In the genomic region with DNA sequence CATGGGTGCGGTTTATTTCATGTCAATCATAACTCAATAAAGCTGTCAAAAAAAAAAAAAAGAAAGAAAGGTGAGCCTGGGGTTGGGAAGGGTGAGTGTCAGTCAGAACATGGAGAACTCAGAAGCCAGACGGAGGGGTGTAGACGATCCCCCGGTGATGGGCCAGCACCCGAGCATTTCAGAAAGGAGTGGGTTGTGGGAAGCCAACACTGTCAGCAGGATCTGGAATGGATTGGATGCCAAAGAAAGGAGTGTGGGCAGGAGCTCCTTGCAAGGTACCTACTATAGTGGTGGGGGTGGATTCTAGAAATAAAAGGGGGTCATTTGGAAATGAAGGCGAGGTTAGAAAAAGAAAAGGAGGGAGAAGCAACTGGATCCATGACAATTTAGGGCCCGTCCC, we compare ENCODE assay signal across 33 cellular contexts. TPM values are rescaled to one million over a fixed set of nuclear protein-coding genes. Genes with fewer than 3 reads are reported as not detected.
DNase-seq lines count a peak whose midpoint lies in the region; ATAC-seq lines count a peak whose summit lies in the region.
"Had no signal": no experiment of that assay in that cellular context is flagged by ENCODE, and none has a peak within 500 bp of the region (broad histone marks: within the 10 kb centered on the region; RNA-seq: fewer than 3 reads in every experiment).

No MANE protein-coding gene starts in this region.

- peak overlapping the region; percentile 58 for H3K27ac Mint-ChIP-seq in stimulated activated naive CD8-positive, alpha-beta T cell treated with anti-CD3 and anti-CD28 coated beads, Interleukin-15, Interleukin-2, amounts not matched to agents 100 ng/mL and 50 ng/mL, for 24 hours
- peak overlapping the region in 1 of 2 donors; percentile 78 for H3K27ac Mint-ChIP-seq in stimulated activated naive CD8-positive, alpha-beta T cell treated with anti-CD3 and anti-CD28 coated beads, Interleukin-15, amount 100 ng/mL, for 72 hours
- H3K27ac Mint-ChIP-seq in T-helper 17 cell (peak overlapping the region; percentile 8), naive B cell (peak overlapping the region; percentile 82 to 99 (median 91))

- no peaks in the 10 kb centered on the region for H3K9me3 ChIP-seq in T-helper 17 cell (ENCODE audit: control insufficient read depth, low read length, poor library complexity, severe bottlenecking)
- H3K9me3 ChIP-seq: A549, adrenal gland, colonic mucosa, Peyer's patch, testis, uterus had no signal

- H3K36me3 Mint-ChIP-seq in stimulated activated naive CD8-positive, alpha-beta T cell treated with anti-CD3 and anti-CD28 coated beads, Interleukin-15, Interleukin-2, amounts not matched to agents 100 ng/mL and 50 ng/mL, for 24 hours (ENCODE audit: low read depth), result no peaks in the 10 kb centered on the region
- peaks cover 4% of the 10 kb centered on the region for H3K36me3 Mint-ChIP-seq in T-helper 17 cell (ENCODE audit: low read depth)
- H3K36me3 Mint-ChIP-seq in naive B cell, result no peaks in the 10 kb centered on the region
- H3K36me3 Mint-ChIP-seq: activated CD8-positive, alpha-beta memory T cell treated with anti-CD3 and anti-CD28 coated beads, Interleukin-2, amount 10 ng/mL, durations not matched to agents 7 days and 5 days; natural killer cell treated with Interleukin-12 subunit alpha and Interleukin-12 subunit beta and Interleukin-15 and Interleukin-18, amount 100 ng/mL, for 72 hours had no signal

- no peak overlapping the region for H3K4me3 Mint-ChIP-seq in stimulated activated naive CD8-positive, alpha-beta T cell treated with anti-CD3 and anti-CD28 coated beads, Interleukin-15, Interleukin-2, amounts not matched to agents 100 ng/mL and 50 ng/mL, for 24 hours
- no peak overlapping the region for H3K4me3 Mint-ChIP-seq in stimulated activated naive CD8-positive, alpha-beta T cell treated with anti-CD3 and anti-CD28 coated beads, Interleukin-15, amount 100 ng/mL, for 72 hours
- H3K4me3 Mint-ChIP-seq in T-helper 17 cell, result no peak overlapping the region
- peak overlapping the region in 7 of 8 donors; percentile 70 to 94 (median 85) for H3K4me3 Mint-ChIP-seq in naive B cell
- H3K4me3 Mint-ChIP-seq: activated CD8-positive, alpha-beta memory T cell treated with anti-CD3 and anti-CD28 coated beads, Interleukin-2, amount 10 ng/mL, durations not matched to agents 7 days and 5 days; natural killer cell treated with Interleukin-12 subunit alpha and Interleukin-12 subunit beta and Interleukin-15 and Interleukin-18, amount 100 ng/mL, for 72 hours had no signal

- no peak for DNase-seq in stimulated activated naive CD8-positive, alpha-beta T cell treated with anti-CD3 and anti-CD28 coated beads, Interleukin-15, amount 100 ng/mL, for 72 hours
- DNase-seq in T-helper 17 cell (no peak), naive B cell (no peak), AML-193 (lab: John Stamatoyannopoulos, UW) (no peak)
- no peak for DNase-seq in activated CD8-positive, alpha-beta memory T cell treated with anti-CD3 and anti-CD28 coated beads, Interleukin-2, amount 50 U/mL, for 48 hours
- no peak for DNase-seq in stimulated activated naive CD4-positive, alpha-beta T cell treated with Interleukin-2 at 50 U/mL for 16 hours (lab: John Stamatoyannopoulos, UW)
- DNase-seq: activated CD8-positive, alpha-beta memory T cell treated with anti-CD3 and anti-CD28 coated beads, Interleukin-2, amount 10 ng/mL, durations not matched to agents 7 days and 5 days; activated naive CD4-positive, alpha-beta T cell treated with Interleukin-2 at 50 U/mL for 16 hours; brain microvascular endothelial cell; colonic mucosa; DMS53; effector memory CD4-positive, alpha-beta T cell; kidney; NCI-H1048; NCI-H1694; NCI-H510A; NK-92 treated with Interleukin-12 subunit alpha and Interleukin-12 subunit beta, amount 100 ng/mL, for 24 hours; retina; SHP77 treated with DMSO at 0.1 percent for 48 hours; small intestine; stimulated activated CD4-positive, alpha-beta T cell treated with anti-CD3 and anti-CD28 coated beads, Interleukin-2, amount 100 ng/mL, for 24 hours; testis; uterus; WERI-Rb-1 had no signal

- H3K9me3 Mint-ChIP-seq in stimulated activated naive CD8-positive, alpha-beta T cell treated with anti-CD3 and anti-CD28 coated beads, Interleukin-15, Interleukin-2, amounts not matched to agents 100 ng/mL and 50 ng/mL, for 24 hours, result no peaks in the 10 kb centered on the region
- no peaks in the 10 kb centered on the region for H3K9me3 Mint-ChIP-seq in stimulated activated naive CD8-positive, alpha-beta T cell treated with anti-CD3 and anti-CD28 coated beads, Interleukin-15, amount 100 ng/mL, for 72 hours
- peaks cover 0 to 1% (median 0%) of the 10 kb centered on the region in 7 donors for H3K9me3 Mint-ChIP-seq in naive B cell
- H3K9me3 Mint-ChIP-seq: natural killer cell treated with Interleukin-12 subunit alpha and Interleukin-12 subunit beta and Interleukin-15 and Interleukin-18, amount 100 ng/mL, for 72 hours had no signal

- no peak for ATAC-seq in stimulated activated naive CD8-positive, alpha-beta T cell treated with anti-CD3 and anti-CD28 coated beads, Interleukin-15, amount 100 ng/mL, for 72 hours
- no peak for ATAC-seq in T-helper 17 cell
- no peak for ATAC-seq in naive B cell (ENCODE audit: low read depth in 2 of 2)
- ATAC-seq in GM21723 (IDR thresholded peaks at IDR 0.05; ENCODE audit: unreplicated experiment), result no peak
- ATAC-seq: activated CD8-positive, alpha-beta memory T cell treated with anti-CD3 and anti-CD28 coated beads, Interleukin-2, amount 10 ng/mL, durations not matched to agents 7 days and 5 days; natural killer cell treated with Interleukin-12 subunit alpha and Interleukin-12 subunit beta and Interleukin-15 and Interleukin-18, amount 100 ng/mL, for 72 hours had no signal

- H3K27me3 Mint-ChIP-seq in stimulated activated naive CD8-positive, alpha-beta T cell treated with anti-CD3 and anti-CD28 coated beads, Interleukin-15, Interleukin-2, amounts not matched to agents 100 ng/mL and 50 ng/mL, for 24 hours, result no peaks in the 10 kb centered on the region
- no peaks in the 10 kb centered on the region for H3K27me3 Mint-ChIP-seq in stimulated activated naive CD8-positive, alpha-beta T cell treated with anti-CD3 and anti-CD28 coated beads, Interleukin-15, amount 100 ng/mL, for 72 hours
- H3K27me3 Mint-ChIP-seq in T-helper 17 cell (peaks cover 5% of the 10 kb centered on the region), naive B cell (no peaks in the 10 kb centered on the region)
- H3K27me3 Mint-ChIP-seq: activated CD8-positive, alpha-beta memory T cell treated with anti-CD3 and anti-CD28 coated beads, Interleukin-2, amount 10 ng/mL, durations not matched to agents 7 days and 5 days; natural killer cell treated with Interleukin-12 subunit alpha and Interleukin-12 subunit beta and Interleukin-15 and Interleukin-18, amount 100 ng/mL, for 72 hours had no signal

- peaks cover 21% of the 10 kb centered on the region for H3K4me1 Mint-ChIP-seq in stimulated activated naive CD8-positive, alpha-beta T cell treated with anti-CD3 and anti-CD28 coated beads, Interleukin-15, Interleukin-2, amounts not matched to agents 100 ng/mL and 50 ng/mL, for 24 hours (ENCODE audit: low read depth)
- H3K4me1 Mint-ChIP-seq in stimulated activated naive CD8-positive, alpha-beta T cell treated with anti-CD3 and anti-CD28 coated beads, Interleukin-15, amount 100 ng/mL, for 72 hours, result peaks cover 21% of the 10 kb centered on the region
- peaks cover 13% of the 10 kb centered on the region for H3K4me1 Mint-ChIP-seq in T-helper 17 cell
- H3K4me1 Mint-ChIP-seq in naive B cell, result peaks cover 46 to 77% (median 58%) of the 10 kb centered on the region in 3 donors

RNA-seq across cellular contexts. Expression of a gene that starts 19.8 kb away (rescaled TPM):
- total RNA-seq in T-helper 17 cell, result 1 to 10 TPM in 1 of 2 donors, under 1 TPM in 1; 0.76 to 4.8 TPM
- 100 to 1,000 TPM in 3 of 6 donors, 10 to 100 TPM in 3; 80.4 to 181 (median 103) TPM for polyA plus RNA-seq in naive B cell (ENCODE audit: low read depth in 6 of 6)
- total RNA-seq: activated CD8-positive, alpha-beta memory T cell treated with anti-CD3 and anti-CD28 coated beads, Interleukin-2, amount 10 ng/mL, durations not matched to agents 7 days and 5 days; epithelial cell of proximal tubule; LHCN-M2; osteocyte had no signal
- polyA plus RNA-seq: A549 had no signal

RNA-seq across cellular contexts. Expression of a gene that starts 27.7 kb away (rescaled TPM):
- 10 to 100 TPM; 33.2 to 33.6 TPM for total RNA-seq in T-helper 17 cell
- 10 to 100 TPM; 54.6 to 90.2 (median 71.8) TPM for polyA plus RNA-seq in naive B cell (ENCODE audit: low read depth in 6 of 6)

Comparison
In these comparisons a context has a peak if more than half of its experiments do, and no peak if none do; other contexts are left out.
1. H3K4me3 Mint-ChIP-seq: peak in naive B cell (7 of 8); none in stimulated activated naive CD8-positive, alpha-beta T cell treated with anti-CD3 and anti-CD28 coated beads, Interleukin-15, Interleukin-2, amounts not matched to agents 100 ng/mL and 50 ng/mL, for 24 hours (single experiment), stimulated activated naive CD8-positive, alpha-beta T cell treated with anti-CD3 and anti-CD28 coated beads, Interleukin-15, amount 100 ng/mL, for 72 hours (0 of 2) and T-helper 17 cell (single experiment).